ENCODE assay signal across 12 cellular contexts in the genomic region with DNA sequence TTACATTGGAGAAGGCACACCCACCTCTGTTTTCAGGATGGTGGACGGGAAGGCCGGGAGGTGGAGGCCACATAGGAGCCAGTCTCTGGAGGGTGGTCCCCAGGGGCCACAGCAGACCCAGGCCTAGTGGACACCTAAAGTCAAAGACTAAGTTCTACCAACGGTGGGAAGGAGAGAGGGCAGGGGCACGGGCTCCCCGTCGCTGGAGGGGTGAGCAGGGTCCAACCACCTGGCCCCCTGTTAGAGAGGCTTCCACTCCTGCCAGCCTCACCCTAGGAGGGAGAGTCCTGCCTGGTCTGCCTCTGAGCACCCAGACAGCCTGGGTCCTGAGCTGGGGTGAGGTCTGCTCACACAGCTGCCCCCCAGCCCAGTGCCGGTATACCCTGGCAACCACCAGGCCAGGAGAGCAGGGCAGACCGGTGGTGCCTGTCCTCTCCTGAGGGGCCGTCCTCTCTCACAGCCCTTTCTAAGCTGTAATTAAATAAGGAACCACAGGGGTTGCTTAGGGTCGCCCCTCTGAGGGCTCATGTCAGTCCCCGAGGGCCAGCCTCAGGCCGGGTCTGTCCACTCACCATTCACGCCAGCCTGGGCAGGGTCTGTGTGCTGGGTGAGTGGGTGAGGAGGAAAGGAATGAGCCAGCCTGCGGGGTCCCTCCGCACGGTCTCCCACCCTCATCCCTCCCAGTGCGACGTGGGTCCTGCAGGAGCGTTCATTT. TPM values are rescaled to one million over a fixed set of nuclear protein-coding genes. Genes with fewer than 3 reads are reported as not detected.
DNase-seq lines count a peak whose midpoint lies in the region; ATAC-seq, FAIRE-seq and TF ChIP-seq lines count a peak whose summit lies in the region.
"Had no signal": no experiment of that assay in that cellular context is flagged by ENCODE, and none has a peak within 500 bp of the region (broad histone marks: within the 10 kb centered on the region; RNA-seq: fewer than 3 reads in every experiment).

No MANE protein-coding gene starts in this region.

- H3K9ac ChIP-seq in SK-N-SH (no peak overlapping the region), smooth muscle cell (ENCODE audit: low read depth) (no peak overlapping the region)
- H3K9ac ChIP-seq: KMS-11 had no signal

- peaks cover 59% of the 10 kb centered on the region for H4K20me1 ChIP-seq in SK-N-SH (ENCODE audit: insufficient read depth)
- H4K20me1 ChIP-seq in smooth muscle cell (ENCODE audit: low read depth), result peaks cover 67% of the 10 kb centered on the region

- peak overlapping the region; percentile 74 for H3K27ac Mint-ChIP-seq in T-helper 17 cell
- no peak overlapping the region for H3K27ac Mint-ChIP-seq in endothelial cell (ENCODE audit: unreplicated experiment)

- no peak for DNase-seq in SK-N-SH
- no peak for DNase-seq in T-helper 17 cell
- no peak for DNase-seq in endothelial cell (ENCODE audit: low spot score)
- DNase-seq in smooth muscle cell (lab: John Stamatoyannopoulos, UW; ENCODE audit: unreplicated experiment), result no peak
- DNase-seq in urothelium cell line (ENCODE audit: low spot score), result no peak
- DNase-seq in COLO668 (lab: John Stamatoyannopoulos, UW; ENCODE audit: unreplicated experiment), result no peak
- no peak for DNase-seq in NCI-H748 treated with DMSO at 0.1 percent for 48 hours (lab: John Stamatoyannopoulos, UW)
- DNase-seq: activated gamma-delta T cell; stimulated activated CD4-positive, alpha-beta T cell treated with anti-CD3 and anti-CD28 coated beads, Interleukin-12 subunit alpha, Interleukin-12 subunit beta, amount 100 ng/mL, for 4 hours had no signal

- peak overlapping the region; percentile 100 for H3K4me2 ChIP-seq in SK-N-SH
- peak overlapping the region; percentile 44 for H3K4me2 ChIP-seq in smooth muscle cell

- no peaks in the 10 kb centered on the region for H3K36me3 Mint-ChIP-seq in T-helper 17 cell (ENCODE audit: low read depth)
- H3K36me3 Mint-ChIP-seq in endothelial cell (ENCODE audit: low read depth, unreplicated experiment), result peaks cover 5% of the 10 kb centered on the region

- CTCF ChIA-PET in SK-N-SH (lab: Yijun Ruan, JAX), result interaction anchor here (1.3 to 4.8 kb wide), 2 partner anchors 11 to 31 kb away, joined by 3 to 18 read pairs; a partner anchor contains a TSS

- H3K4me3 Mint-ChIP-seq in T-helper 17 cell, result peak overlapping the region; percentile 87
- peak overlapping the region; percentile 81 for H3K4me3 Mint-ChIP-seq in endothelial cell (ENCODE audit: unreplicated experiment)

- no peaks in the 10 kb centered on the region for H3K27me3 ChIP-seq in SK-N-SH (ENCODE audit: insufficient read depth)
- no peaks in the 10 kb centered on the region for H3K27me3 ChIP-seq in smooth muscle cell (ENCODE audit: low read depth)

- no peak for TF ChIP-seq EP300 in SK-N-SH (IDR thresholded peaks at IDR 0.05; ENCODE audit: borderline replicate concordance in 1 of 2, low read depth in 1 of 2, low read length in 1 of 2)

- H3K4me1 Mint-ChIP-seq in T-helper 17 cell (peaks cover 26% of the 10 kb centered on the region), endothelial cell (ENCODE audit: unreplicated experiment) (peaks cover 14% of the 10 kb centered on the region)

- no peak for FAIRE-seq in urothelium cell line (lab: Jason Lieb, UNC)

- H3K9me3 ChIP-seq in SK-N-SH, result no peaks in the 10 kb centered on the region
- H3K9me3 ChIP-seq in T-helper 17 cell (ENCODE audit: control insufficient read depth, low read length, poor library complexity, severe bottlenecking), result no peaks in the 10 kb centered on the region
- no peaks in the 10 kb centered on the region for H3K9me3 ChIP-seq in smooth muscle cell (replicated peaks; ENCODE audit: low read depth)

- POLR2A ChIA-PET in SK-N-SH (lab: Yijun Ruan, JAX), result no interaction called here

- no peaks in the 10 kb centered on the region for H3K27me3 Mint-ChIP-seq in T-helper 17 cell
- H3K27me3 Mint-ChIP-seq in endothelial cell (ENCODE audit: unreplicated experiment), result peaks cover 9% of the 10 kb centered on the region

- no peak for ATAC-seq in SK-N-SH treated with all-trans-retinoic acid at 6 μM for 48 hours
- ATAC-seq in T-helper 17 cell, result no peak

- TF ChIP-seq CTCF in SK-N-SH (IDR thresholded peaks at IDR 0.05) (no peak), endothelial cell (IDR thresholded peaks at IDR 0.05; ENCODE audit: unreplicated experiment) (no peak), smooth muscle cell (IDR thresholded peaks at IDR 0.05; ENCODE audit: borderline replicate concordance, insufficient read depth, poor library complexity, severe bottlenecking) (no peak)

- WGBS in SK-N-SH (ENCODE audit: low lambda C conversion rate), result 98% methylated on average over 12 of the region's 19 CpGs
- 91% methylated on average over 19 of the region's 19 CpGs for WGBS in smooth muscle cell (ENCODE audit: low lambda C conversion rate)

- no peak for TF ChIP-seq RAD21 in SK-N-SH (IDR thresholded peaks at IDR 0.05; ENCODE audit: low read length)

- no peak overlapping the region for H2AFZ ChIP-seq in SK-N-SH (ENCODE audit: low read depth)
- H2AFZ ChIP-seq in smooth muscle cell (ENCODE audit: low read depth), result no peak overlapping the region

- H3K79me2 ChIP-seq in SK-N-SH (ENCODE audit: insufficient read depth) (peaks cover 63% of the 10 kb centered on the region), smooth muscle cell (ENCODE audit: low read depth) (peaks cover 55% of the 10 kb centered on the region)

- H3K4me1 ChIP-seq in SK-N-SH (ENCODE audit: control insufficient read depth in 1 of 2, insufficient read depth in 2 of 2, low read depth in 1 of 2, low read length in 1 of 2) (peaks cover 13 to 46% of the 10 kb centered on the region in 2 experiments), smooth muscle cell (ENCODE audit: low read depth) (peaks cover 25% of the 10 kb centered on the region)

- H3F3A ChIP-seq in SK-N-SH (replicated peaks; ENCODE audit: insufficient read depth) (peaks cover 13% of the 10 kb centered on the region), smooth muscle cell (ENCODE audit: low read depth) (peaks cover 11% of the 10 kb centered on the region)

- no peaks in the 10 kb centered on the region for H3K9me2 ChIP-seq in SK-N-SH

- H3K27ac ChIP-seq in SK-N-SH (ENCODE audit: low read depth in 2 of 2, low read length in 1 of 2) (no peak overlapping the region), smooth muscle cell (ENCODE audit: low read depth) (no peak overlapping the region)
- H3K27ac ChIP-seq: 22Rv1, KMS-11 had no signal

- H3K9me3 Mint-ChIP-seq in endothelial cell (ENCODE audit: unreplicated experiment), result no peaks in the 10 kb centered on the region

- peaks cover 3 to 16% of the 10 kb centered on the region in 2 experiments for H3K36me3 ChIP-seq in SK-N-SH (replicated peaks in 1 of 2; ENCODE audit: control insufficient read depth in 1 of 2, insufficient read depth in 2 of 2, low read length in 1 of 2)
- no peaks in the 10 kb centered on the region for H3K36me3 ChIP-seq in smooth muscle cell (ENCODE audit: low read depth)

- H3K4me3 ChIP-seq in SK-N-SH (ENCODE audit: low read depth in 2 of 2, low read length in 1 of 2) (no peak overlapping the region), smooth muscle cell (no peak overlapping the region)

TF ChIP-seq in SK-N-SH, 30 proteins besides CTCF, POLR2A, EP300 and RAD21:
- TF ChIP-seq, protein P1, sequence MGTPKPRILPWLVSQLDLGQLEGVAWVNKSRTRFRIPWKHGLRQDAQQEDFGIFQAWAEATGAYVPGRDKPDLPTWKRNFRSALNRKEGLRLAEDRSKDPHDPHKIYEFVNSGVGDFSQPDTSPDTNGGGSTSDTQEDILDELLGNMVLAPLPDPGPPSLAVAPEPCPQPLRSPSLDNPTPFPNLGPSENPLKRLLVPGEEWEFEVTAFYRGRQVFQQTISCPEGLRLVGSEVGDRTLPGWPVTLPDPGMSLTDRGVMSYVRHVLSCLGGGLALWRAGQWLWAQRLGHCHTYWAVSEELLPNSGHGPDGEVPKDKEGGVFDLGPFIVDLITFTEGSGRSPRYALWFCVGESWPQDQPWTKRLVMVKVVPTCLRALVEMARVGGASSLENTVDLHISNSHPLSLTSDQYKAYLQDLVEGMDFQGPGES (IDR thresholded peaks at IDR 0.05; ENCODE audit: low read depth, low read length), result no peak
- no peak for TF ChIP-seq RCOR1 (IDR thresholded peaks at IDR 0.05; ENCODE audit: low read length)
- no peak for TF ChIP-seq TCF12 (IDR thresholded peaks at IDR 0.05)
- TF ChIP-seq SMC3 (IDR thresholded peaks at IDR 0.05; ENCODE audit: low read depth, low read length), result no peak
- no peak for TF ChIP-seq FOXM1 (IDR thresholded peaks at IDR 0.05; ENCODE audit: low read depth)
- no peak for TF ChIP-seq FOXJ3 (CRISPR knock-in tag; IDR thresholded peaks at IDR 0.05)
TF ChIP-seq in SK-N-SH: peak in this region for 0.

TF ChIP-seq in SK-N-SH treated with all-trans-retinoic acid at 6 μM for 48 hours, 23 proteins besides CTCF, POLR2A, EP300 and RAD21 (continues in another document):
- TF ChIP-seq OSR1 (CRISPR knock-in tag; IDR thresholded peaks at IDR 0.05) (no peak), ESRRG (CRISPR knock-in tag; IDR thresholded peaks at IDR 0.05) (no peak), ZNF70 (CRISPR knock-in tag; IDR thresholded peaks at IDR 0.05) (no peak), SNAI2 (CRISPR knock-in tag; IDR thresholded peaks at IDR 0.05) (no peak)
- TF ChIP-seq, protein P2, sequence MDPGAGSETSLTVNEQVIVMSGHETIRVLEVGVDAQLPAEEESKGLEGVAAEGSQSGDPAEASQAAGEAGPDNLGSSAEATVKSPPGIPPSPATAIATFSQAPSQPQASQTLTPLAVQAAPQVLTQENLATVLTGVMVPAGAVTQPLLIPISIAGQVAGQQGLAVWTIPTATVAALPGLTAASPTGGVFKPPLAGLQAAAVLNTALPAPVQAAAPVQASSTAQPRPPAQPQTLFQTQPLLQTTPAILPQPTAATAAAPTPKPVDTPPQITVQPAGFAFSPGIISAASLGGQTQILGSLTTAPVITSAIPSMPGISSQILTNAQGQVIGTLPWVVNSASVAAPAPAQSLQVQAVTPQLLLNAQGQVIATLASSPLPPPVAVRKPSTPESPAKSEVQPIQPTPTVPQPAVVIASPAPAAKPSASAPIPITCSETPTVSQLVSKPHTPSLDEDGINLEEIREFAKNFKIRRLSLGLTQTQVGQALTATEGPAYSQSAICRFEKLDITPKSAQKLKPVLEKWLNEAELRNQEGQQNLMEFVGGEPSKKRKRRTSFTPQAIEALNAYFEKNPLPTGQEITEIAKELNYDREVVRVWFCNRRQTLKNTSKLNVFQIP (CRISPR knock-in tag; IDR thresholded peaks at IDR 0.05; ENCODE audit: borderline replicate concordance, low read depth), result no peak

RNA-seq across cellular contexts. Expression of a gene that starts 2.3 kb away (rescaled TPM):
- polyA plus RNA-seq in SK-N-SH (2012; rRNA removed) (20.1 and 32.5 TPM in 2 replicates), smooth muscle cell (19.9 and 30.1 TPM in 2 replicates)
- 15.4 and 20.2 TPM in 2 replicates for polyA plus RNA-seq in SK-N-SH (2012; cell fraction: cytosol; rRNA removed)
- 97.9 and 115 TPM in 2 replicates for polyA plus RNA-seq in SK-N-SH (2012; cell fraction: nucleus; rRNA removed)
- total RNA-seq in T-helper 17 cell (10 to 100 TPM; 61.0 to 76.1 TPM), endothelial cell (ENCODE audit: unreplicated experiment) (97.2 TPM), smooth muscle cell (28.1 and 29.8 TPM in 2 replicates)

RNA-seq across cellular contexts. Expression of a gene that starts 32.3 kb away (rescaled TPM):
- polyA plus RNA-seq in SK-N-SH (2012; rRNA removed), result 11.8 and 14.3 TPM in 2 replicates
- 11.0 and 11.2 TPM in 2 replicates for polyA plus RNA-seq in SK-N-SH (2012; cell fraction: cytosol; rRNA removed)
- 44.6 and 48.8 TPM in 2 replicates for polyA plus RNA-seq in SK-N-SH (2012; cell fraction: nucleus; rRNA removed)
- 1 to 10 TPM; 2.4 to 2.9 TPM for total RNA-seq in T-helper 17 cell
- total RNA-seq in endothelial cell (ENCODE audit: unreplicated experiment), result 6.1 TPM
- 6.0 and 43.0 TPM in 2 replicates for total RNA-seq in smooth muscle cell
- polyA plus RNA-seq in smooth muscle cell, result 7.8 and 9.3 TPM in 2 replicates
